In genomic region chr9:136764301-136764891, GRCh38 we compare ENCODE assay signal across 14 cellular contexts.
DNase-seq lines count a peak whose midpoint lies in the region; ATAC-seq and TF ChIP-seq lines count a peak whose summit lies in the region.
"Had no signal": no experiment of that assay in that cellular context is flagged by ENCODE, and none has a peak within 500 bp of the region (broad histone marks: within the 10 kb centered on the region; RNA-seq: fewer than 3 reads in every experiment).

LCN15 (minus strand) TSS chr9:136764518; CDS start chr9:136764488, 30 bp downstream.

- no peak for TF ChIP-seq CTCF in HEK293 (tag by site-specific recombination; IDR thresholded peaks at IDR 0.05)

- no peak within 1 kb of the TSS for H3K27ac ChIP-seq in HEK293 (ENCODE audit: extremely low read depth, low read depth, low read length)
- H3K27ac ChIP-seq: breast epithelium had no signal

- H3K36me3 ChIP-seq in HEK293 (ENCODE audit: control insufficient read depth in 2 of 2, insufficient read depth in 1 of 2, low read length in 2 of 2) (no peaks in the 10 kb centered on the region), NT2/D1 (ENCODE audit: insufficient read depth, insufficient read length, low read length) (no peaks in the 10 kb centered on the region)
- H3K36me3 ChIP-seq: breast epithelium, spleen had no signal

- H3K4me1 ChIP-seq in HEK293 (ENCODE audit: control insufficient read depth, insufficient read depth, low read length) (no peaks in the 10 kb centered on the region), NT2/D1 (ENCODE audit: insufficient read depth, insufficient read length) (peaks cover 43% of the 10 kb centered on the region)
- H3K4me1 ChIP-seq: breast epithelium had no signal

- POLR2A ChIA-PET in HEK293 (lab: Yijun Ruan, JAX), result no interaction called here

- no peak for ATAC-seq in HG02798 (IDR thresholded peaks at IDR 0.05; ENCODE audit: poor library complexity, unreplicated experiment)
- no peak for ATAC-seq in HG03571 (IDR thresholded peaks at IDR 0.05; ENCODE audit: unreplicated experiment)
- ATAC-seq in HG03460 (IDR thresholded peaks at IDR 0.05; ENCODE audit: unreplicated experiment), result no peak
- ATAC-seq: HCT116 had no signal

- DNase-seq in COLO668 (lab: John Stamatoyannopoulos, UW; ENCODE audit: unreplicated experiment), result peak; percentile 94
- DNase-seq in NT2/D1 (ENCODE audit: low read depth, low spot score), result no peak
- DNase-seq in islet precursor cell, result peak; percentile 53
- no peak for DNase-seq in GOT3 (lab: John Stamatoyannopoulos, UW)
- DNase-seq: C1 segment of cervical spinal cord, NCI-H1930, spleen, T-helper 2 cell had no signal

- H3K9me3 ChIP-seq in HEK293 (ENCODE audit: control insufficient read depth, insufficient read depth, low read depth, low read length) (no peaks in the 10 kb centered on the region), NT2/D1 (ENCODE audit: insufficient read depth, low read length) (no peaks in the 10 kb centered on the region)
- H3K9me3 ChIP-seq: breast epithelium, spleen had no signal

- H3K4me3 ChIP-seq in HEK293 (ENCODE audit: low read depth, low read length) (no peak within 1 kb of the TSS), NT2/D1 (ENCODE audit: insufficient read length, low read depth) (peak within 1 kb of the TSS; percentile 15)
- H3K4me3 ChIP-seq: breast epithelium, spleen had no signal

- H3K9ac ChIP-seq in NT2/D1 (ENCODE audit: insufficient read length, low read depth), result peak within 1 kb of the TSS; percentile 23

- CTCF ChIA-PET in HEK293 (lab: Yijun Ruan, JAX), result interaction anchor here (0.6 to 2.2 kb wide), 9 partner anchors 14 to 276 kb away, joined by 3 to 6 read pairs (median 4); partner anchors contain the start of gene AJM1

- peaks cover 10% of the 10 kb centered on the region for H3K27me3 ChIP-seq in NT2/D1 (ENCODE audit: insufficient read depth, insufficient read length)

TF ChIP-seq in HEK293, 187 proteins besides CTCF, POLR2A, EP300 and RAD21 (continues in another document):
- TF ChIP-seq BCL6B (tag by site-specific recombination; IDR thresholded peaks at IDR 0.05) (no peak), EGR2 (tag by site-specific recombination; IDR thresholded peaks at IDR 0.05; ENCODE audit: low read depth) (peak; percentile 59), SP7 (tag by site-specific recombination; IDR thresholded peaks at IDR 0.05) (peak; percentile 23; the same call in 1 of the 2 replicates), ZNF423 (tag by site-specific recombination; IDR thresholded peaks at IDR 0.05) (0 out of 2 replicates have a peak, but pooled peaks have one; percentile 49), KLF17 (tag by site-specific recombination; IDR thresholded peaks at IDR 0.05) (no peak), PATZ1 (tag by site-specific recombination; IDR thresholded peaks at IDR 0.05) (peak; percentile 64; the same call in 1 of the 2 replicates), ZNF600 (tag by site-specific recombination; IDR thresholded peaks at IDR 0.05) (peak; percentile 69), GLIS1 (tag by site-specific recombination; IDR thresholded peaks at IDR 0.05) (peak; percentile 94), ZNF394 (tag by site-specific recombination; IDR thresholded peaks at IDR 0.05; ENCODE audit: borderline replicate concordance) (no peak), ZNF629 (tag by site-specific recombination; IDR thresholded peaks at IDR 0.05) (peak; percentile 28; the same call in 1 of the 2 replicates), ZNF26 (tag by site-specific recombination; IDR thresholded peaks at IDR 0.05) (no peak), KLF1 (tag by site-specific recombination; IDR thresholded peaks at IDR 0.05) (0 out of 2 replicates have a peak, but pooled peaks have one; percentile 19), ATF2 (tag by site-specific recombination; IDR thresholded peaks at IDR 0.05; ENCODE audit: low read depth) (peak; percentile 57), ZIC2 (tag by site-specific recombination; IDR thresholded peaks at IDR 0.05) (peak; percentile 91), IKZF3 (tag by site-specific recombination; IDR thresholded peaks at IDR 0.05) (0 out of 2 replicates have a peak, but pooled peaks have one; percentile 22), GLIS2 (tag by site-specific recombination; IDR thresholded peaks at IDR 0.05) (peak; percentile 27), OSR2 (tag by site-specific recombination; IDR thresholded peaks at IDR 0.05) (peak; percentile 43; the same call in 1 of the 2 replicates), PRDM4 (tag by site-specific recombination; IDR thresholded peaks at IDR 0.05) (no peak), ZNF23 (tag by site-specific recombination; IDR thresholded peaks at IDR 0.05; ENCODE audit: borderline replicate concordance) (no peak), ZNF174 (tag by site-specific recombination; IDR thresholded peaks at IDR 0.05) (no peak)

Comparison
In these comparisons a context has a peak if more than half of its experiments do, and no peak if none do; other contexts are left out.
1. DNase-seq: peak in COLO668 (single experiment) and islet precursor cell (single experiment); none in NT2/D1 (single experiment) and GOT3 (single experiment).